In genomic region chr6:75568100-75568499, GRCh38 we compare ENCODE assay signal across 9 cellular contexts.
"Had no signal": no experiment of that assay in that cellular context is flagged by ENCODE, and none has a peak within 500 bp of the region (broad histone marks: within the 10 kb centered on the region; RNA-seq: fewer than 3 reads in every experiment).

No MANE protein-coding gene starts in this region.

- H3K4me2 ChIP-seq: KMS-11 had no signal

- H3K9ac ChIP-seq: KMS-11 had no signal

- DNase-seq: IMR-90, KBM-7, KG1 had no signal

- H3K4me3 ChIP-seq: K562 had no signal

- H3K4me3 Mint-ChIP-seq: IgD-negative memory B cell had no signal

- H3K4me1 Mint-ChIP-seq: IgD-negative memory B cell had no signal

- FAIRE-seq: HepG2, HTR-8/SVneo, K562 had no signal

- H3K27ac ChIP-seq: HL-60, KMS-11 had no signal

- ATAC-seq: HepG2, K562 had no signal
